In genomic region chr20:17648782-17649730, GRCh38 we compare ENCODE assay signal across 9 cellular contexts. TPM values are rescaled to one million over a fixed set of nuclear protein-coding genes. Genes with fewer than 3 reads are reported as not detected.
DNase-seq lines count a peak whose midpoint lies in the region; ATAC-seq and TF ChIP-seq lines count a peak whose summit lies in the region.
"Had no signal": no experiment of that assay in that cellular context is flagged by ENCODE, and none has a peak within 500 bp of the region (broad histone marks: within the 10 kb centered on the region; RNA-seq: fewer than 3 reads in every experiment).

No MANE protein-coding gene starts in this region.

- no peaks in the 10 kb centered on the region for H3K36me3 ChIP-seq in testis (ENCODE audit: low read depth, missing control alignments)

- no peak overlapping the region for H3K4me3 Mint-ChIP-seq in activated CD8-positive, alpha-beta T cell treated with anti-CD3 and anti-CD28 coated beads, Interleukin-2, amount 10 ng/mL, durations not matched to agents 7 days and 5 days

- WGBS in testis, 2 donors: 54 to 66% methylated on average over 18 to 20 of the region's 20 CpGs

- POLR2A ChIA-PET in activated CD8-positive, alpha-beta T cell treated with anti-CD3 and anti-CD28 coated beads, Interleukin-2, amount 10 ng/mL, durations not matched to agents 7 days and 5 days (lab: Charles Lee): interaction anchor here (0.6 kb wide), 1 partner anchor 78 kb away, joined by 3 read pairs; no protein-coding TSS in a partner anchor

- no peaks in the 10 kb centered on the region for H3K27me3 Mint-ChIP-seq in activated CD8-positive, alpha-beta T cell treated with anti-CD3 and anti-CD28 coated beads, Interleukin-2, amount 10 ng/mL, durations not matched to agents 7 days and 5 days (ENCODE audit: low read depth)
- H3K27me3 Mint-ChIP-seq: IgD-negative memory B cell had no signal

- CTCF ChIA-PET in activated CD8-positive, alpha-beta T cell treated with anti-CD3 and anti-CD28 coated beads, Interleukin-2, amount 10 ng/mL, durations not matched to agents 7 days and 5 days (lab: Charles Lee): interaction anchor here (0.9 to 2.3 kb wide), 8 partner anchors 17 to 289 kb away, joined by 3 to 7 read pairs (median 5); partner anchors contain the start of gene RRBP1

- no peak overlapping the region for H3K4me3 ChIP-seq in testis

- no peak for TF ChIP-seq CTCF in testis (IDR thresholded peaks at IDR 0.05)

- no peak overlapping the region for H3K27ac Mint-ChIP-seq in activated CD8-positive, alpha-beta T cell treated with anti-CD3 and anti-CD28 coated beads, Interleukin-2, amount 10 ng/mL, durations not matched to agents 7 days and 5 days

- DNase-seq in ELR (ENCODE audit: low read depth): peak; percentile 13
- peak; percentile 83 for DNase-seq in MV-4-11 (lab: John Stamatoyannopoulos, UW)
- peak; percentile 29 for DNase-seq in activated CD8-positive, alpha-beta T cell treated with anti-CD3 and anti-CD28 coated beads, Interleukin-2, amount 10 ng/mL, durations not matched to agents 7 days and 5 days
- DNase-seq in left ventricle myocardium superior: peak; percentile 60
- peak; percentile 20 for DNase-seq in stimulated activated CD4-positive, alpha-beta T cell treated with anti-CD3 and anti-CD28 coated beads, Interleukin-4, amount 100 ng/mL, for 24 hours
- DNase-seq in testis: no peak

- H3K36me3 Mint-ChIP-seq in activated CD8-positive, alpha-beta T cell treated with anti-CD3 and anti-CD28 coated beads, Interleukin-2, amount 10 ng/mL, durations not matched to agents 7 days and 5 days (ENCODE audit: low read depth): peaks cover under 1% of the 10 kb centered on the region

- H3K4me1 Mint-ChIP-seq in activated CD8-positive, alpha-beta T cell treated with anti-CD3 and anti-CD28 coated beads, Interleukin-2, amount 10 ng/mL, durations not matched to agents 7 days and 5 days (ENCODE audit: low read depth): peaks cover 21% of the 10 kb centered on the region

- no peak for TF ChIP-seq POLR2A in testis (IDR thresholded peaks at IDR 0.05)

- no peak overlapping the region for H3K27ac ChIP-seq in testis

- no peaks in the 10 kb centered on the region for H3K9me3 Mint-ChIP-seq in activated CD8-positive, alpha-beta T cell treated with anti-CD3 and anti-CD28 coated beads, Interleukin-2, amount 10 ng/mL, durations not matched to agents 7 days and 5 days (ENCODE audit: insufficient read depth)
- H3K9me3 Mint-ChIP-seq: IgD-negative memory B cell had no signal

- no peaks in the 10 kb centered on the region for H3K9me3 ChIP-seq in testis

- H3K27me3 ChIP-seq in testis: no peaks in the 10 kb centered on the region

- intact Hi-C loops in left ventricle myocardium superior (cut with micrococcal nuclease): no loop called here
- intact Hi-C loops in testis (cut with DNase I; ENCODE audit: low total_unique reads): no loop called here

- H3K4me1 ChIP-seq in testis: peaks cover 41% of the 10 kb centered on the region

- ATAC-seq in activated CD8-positive, alpha-beta T cell treated with anti-CD3 and anti-CD28 coated beads, Interleukin-2, amount 10 ng/mL, durations not matched to agents 7 days and 5 days: peak; percentile 57
- peak; percentile 58 for ATAC-seq in left ventricle myocardium superior
- ATAC-seq in GM18907 (IDR thresholded peaks at IDR 0.05; ENCODE audit: unreplicated experiment): no peak
- ATAC-seq in GM18511 (IDR thresholded peaks at IDR 0.05; ENCODE audit: unreplicated experiment): no peak

RNA-seq across cellular contexts. Expression of gene RRBP1, which starts 33.0 kb away (rescaled TPM):
- total RNA-seq in activated CD8-positive, alpha-beta T cell treated with anti-CD3 and anti-CD28 coated beads, Interleukin-2, amount 10 ng/mL, durations not matched to agents 7 days and 5 days: 10 to 100 TPM; 64.3 to 66.7 TPM
- total RNA-seq in left ventricle myocardium superior (35.6 TPM), testis (100 to 1,000 TPM; 144 to 146 TPM)
- polyA plus RNA-seq in testis (ENCODE audit: insufficient read depth, low read depth, low replicate concordance): 93.8 TPM

RNA-seq across cellular contexts. Expression of gene BANF2, which starts 50.7 kb away (rescaled TPM):
- not detected for total RNA-seq in activated CD8-positive, alpha-beta T cell treated with anti-CD3 and anti-CD28 coated beads, Interleukin-2, amount 10 ng/mL, durations not matched to agents 7 days and 5 days
- total RNA-seq in left ventricle myocardium superior (not detected), testis (10 to 100 TPM; 29.5 to 60.2 TPM)
- 133 TPM for polyA plus RNA-seq in testis (ENCODE audit: insufficient read depth, low read depth, low replicate concordance)
- polyA plus RNA-seq: IgD-negative memory B cell had no signal

Comparison
In these comparisons a context has a peak if more than half of its experiments do, and no peak if none do; other contexts are left out.
1. ATAC-seq: peak in activated CD8-positive, alpha-beta T cell treated with anti-CD3 and anti-CD28 coated beads, Interleukin-2, amount 10 ng/mL, durations not matched to agents 7 days and 5 days (single experiment) and left ventricle myocardium superior (single experiment); none in GM18907 (single experiment) and GM18511 (single experiment).
2. RNA of gene BANF2, which starts 50.7 kb away (total RNA-seq): 29.5 to 60.2 TPM in testis; not detected in activated CD8-positive, alpha-beta T cell treated with anti-CD3 and anti-CD28 coated beads, Interleukin-2, amount 10 ng/mL, durations not matched to agents 7 days and 5 days and not detected in left ventricle myocardium superior (single experiment); every median in the first group is over 10 times any median in the second.